ENCODE assay signal across 11 cellular contexts in the genomic region with DNA sequence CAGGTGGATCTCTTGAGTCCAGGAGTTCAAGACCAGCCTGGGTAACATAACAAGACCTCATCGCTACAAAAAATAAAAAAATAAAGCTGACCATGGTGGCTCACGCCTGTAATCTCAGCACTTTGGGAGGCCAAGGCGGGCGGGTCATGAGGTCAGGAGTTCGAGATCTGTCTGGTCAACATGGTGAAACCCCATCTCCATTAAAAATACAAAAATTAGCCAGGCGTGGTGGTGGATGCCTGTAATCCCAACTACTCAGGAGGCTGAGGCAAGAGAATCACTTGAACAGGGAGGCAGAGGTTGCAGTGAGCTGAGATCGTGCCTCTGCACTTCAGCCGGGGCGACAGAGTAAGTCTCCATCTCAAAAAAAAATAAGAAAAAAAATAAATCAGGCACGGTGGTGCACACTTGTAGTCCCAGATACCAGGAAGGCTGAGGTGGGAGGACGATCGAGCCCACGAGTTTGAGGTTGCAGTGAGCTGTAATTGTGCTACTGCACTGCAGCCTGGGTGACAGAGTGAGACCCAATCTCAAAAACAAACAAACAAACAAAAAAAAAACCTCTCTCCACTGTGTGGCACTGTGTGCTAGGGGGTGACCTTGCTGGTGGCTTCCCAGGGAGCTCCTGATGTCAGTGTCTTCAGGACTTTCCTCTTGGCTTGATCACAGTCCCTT. TPM values are rescaled to one million over a fixed set of nuclear protein-coding genes. Genes with fewer than 3 reads are reported as not detected.
DNase-seq lines count a peak whose midpoint lies in the region; ATAC-seq and TF ChIP-seq lines count a peak whose summit lies in the region.
"Had no signal": no experiment of that assay in that cellular context is flagged by ENCODE, and none has a peak within 500 bp of the region (broad histone marks: within the 10 kb centered on the region; RNA-seq: fewer than 3 reads in every experiment).

No MANE protein-coding gene starts in this region.

- H3K27ac Mint-ChIP-seq in activated CD8-positive, alpha-beta T cell treated with anti-CD3 and anti-CD28 coated beads for 36 hours: peak overlapping the region; percentile 50
- H3K27ac Mint-ChIP-seq in natural killer cell: peak overlapping the region; percentile 19 to 64
- no peak overlapping the region for H3K27ac Mint-ChIP-seq in chondrocyte (ENCODE audit: unreplicated experiment)
- H3K27ac Mint-ChIP-seq: nephron progenitor cell had no signal

- in situ Hi-C loops in KBM-7 (cut with MboI; ENCODE audit: low pct_unique_long_range_greater_than_20kb, low sequenced_read_pairs): no loop called here

- no peaks in the 10 kb centered on the region for H3K9me3 Mint-ChIP-seq in activated CD8-positive, alpha-beta T cell treated with anti-CD3 and anti-CD28 coated beads for 36 hours
- H3K9me3 Mint-ChIP-seq in natural killer cell: no peaks in the 10 kb centered on the region
- no peaks in the 10 kb centered on the region for H3K9me3 Mint-ChIP-seq in chondrocyte (ENCODE audit: low read depth)

- H3K4me3 Mint-ChIP-seq in activated CD8-positive, alpha-beta T cell treated with anti-CD3 and anti-CD28 coated beads for 36 hours: no peak overlapping the region
- H3K4me3 Mint-ChIP-seq in natural killer cell: no peak overlapping the region
- no peak overlapping the region for H3K4me3 Mint-ChIP-seq in chondrocyte (ENCODE audit: unreplicated experiment)
- H3K4me3 Mint-ChIP-seq: nephron progenitor cell had no signal

- peak; percentile 80 for ATAC-seq in activated CD8-positive, alpha-beta T cell treated with anti-CD3 and anti-CD28 coated beads for 36 hours
- ATAC-seq in natural killer cell (peak; percentile 70 to 88 (median 87)), HG02973 (IDR thresholded peaks at IDR 0.05; ENCODE audit: unreplicated experiment) (no peak)

- CTCF ChIA-PET in activated CD8-positive, alpha-beta T cell treated with anti-CD3 and anti-CD28 coated beads for 36 hours (lab: Charles Lee): interaction anchor here (0.8 to 1.9 kb wide), 10 partner anchors 12 to 267 kb away, joined by 3 to 16 read pairs (median 4); a partner anchor contains a TSS

- H3K27me3 Mint-ChIP-seq in activated CD8-positive, alpha-beta T cell treated with anti-CD3 and anti-CD28 coated beads for 36 hours: no peaks in the 10 kb centered on the region
- H3K27me3 Mint-ChIP-seq in natural killer cell (ENCODE audit: low read depth in 2 of 2) (peaks cover 0 to 3% of the 10 kb centered on the region in 2 donors), chondrocyte (ENCODE audit: low read depth) (no peaks in the 10 kb centered on the region)

- no peak for TF ChIP-seq CTCF in activated CD8-positive, alpha-beta T cell treated with anti-CD3 and anti-CD28 coated beads for 36 hours (IDR thresholded peaks at IDR 0.05)
- TF ChIP-seq CTCF in natural killer cell (IDR thresholded peaks at IDR 0.05) (peak; percentile 42), chondrocyte (IDR thresholded peaks at IDR 0.05) (no peak)

- POLR2A ChIA-PET in activated CD8-positive, alpha-beta T cell treated with anti-CD3 and anti-CD28 coated beads for 36 hours (lab: Charles Lee): interaction anchor here (1.2 kb wide), 1 partner anchor 12 kb away, joined by 4 read pairs; no protein-coding TSS in a partner anchor

- H3K36me3 Mint-ChIP-seq in activated CD8-positive, alpha-beta T cell treated with anti-CD3 and anti-CD28 coated beads for 36 hours (ENCODE audit: low read depth): no peaks in the 10 kb centered on the region
- H3K36me3 Mint-ChIP-seq in natural killer cell: no peaks in the 10 kb centered on the region
- H3K36me3 Mint-ChIP-seq in chondrocyte (ENCODE audit: low read depth): no peaks in the 10 kb centered on the region

- intact Hi-C loops in activated CD8-positive, alpha-beta T cell treated with anti-CD3 and anti-CD28 coated beads for 36 hours (cut with micrococcal nuclease): no loop called here
- intact Hi-C loops in natural killer cell (cut with micrococcal nuclease): no loop called here

- H3K4me1 Mint-ChIP-seq in activated CD8-positive, alpha-beta T cell treated with anti-CD3 and anti-CD28 coated beads for 36 hours (ENCODE audit: low read depth): peaks cover 26% of the 10 kb centered on the region
- H3K4me1 Mint-ChIP-seq in natural killer cell: peaks cover 13 to 14% of the 10 kb centered on the region in 2 donors
- H3K4me1 Mint-ChIP-seq in chondrocyte (ENCODE audit: low read depth): no peaks in the 10 kb centered on the region

- DNase-seq in SIG-M5 treated with dmso at 0.1 percent for 504 hours (lab: John Stamatoyannopoulos, UW; ENCODE audit: unreplicated experiment): peak; percentile 21
- no peak for DNase-seq in SIG-M5 (lab: John Stamatoyannopoulos, UW)
- peak; percentile 63 for DNase-seq in KBM-7
- DNase-seq in activated CD8-positive, alpha-beta T cell treated with anti-CD3 and anti-CD28 coated beads for 36 hours: peak; percentile 43
- no peak for DNase-seq in natural killer cell
- no peak for DNase-seq in DMS 273 treated with DMSO at 0.1 percent for 48 hours (lab: John Stamatoyannopoulos, UW)
- no peak for DNase-seq in chondrocyte (ENCODE audit: low spot score)
- DNase-seq: NCI-H146, nephron progenitor cell had no signal

RNA-seq across cellular contexts. Expression of a gene that starts 19.8 kb away (rescaled TPM):
- total RNA-seq in activated CD8-positive, alpha-beta T cell treated with anti-CD3 and anti-CD28 coated beads for 36 hours: 10 to 100 TPM; 57.6 to 60.1 TPM
- total RNA-seq in natural killer cell: 10 to 100 TPM; 45.2 to 55.7 (median 50.9) TPM
- total RNA-seq in chondrocyte: 40.9 to 42.0 TPM (median 41.9 TPM) in 3 replicates

RNA-seq across cellular contexts. Expression of a gene that starts 29.5 kb away (rescaled TPM):
- 1 to 10 TPM; 4.5 to 5.7 TPM for total RNA-seq in activated CD8-positive, alpha-beta T cell treated with anti-CD3 and anti-CD28 coated beads for 36 hours
- total RNA-seq in natural killer cell (10 to 100 TPM in 1 of 3 donors, 1 to 10 TPM in 2; 5.3 to 14.7 (median 9.1) TPM), chondrocyte (1.9 to 3.2 TPM (median 2.2 TPM) in 3 replicates)
- total RNA-seq: H4 had no signal

RNA-seq across cellular contexts. Expression of a gene that starts 40.6 kb away (rescaled TPM):
- total RNA-seq in activated CD8-positive, alpha-beta T cell treated with anti-CD3 and anti-CD28 coated beads for 36 hours: 1,000 to 10,000 TPM; 1,130 to 1,151 TPM
- total RNA-seq in natural killer cell: 100 to 1,000 TPM; 699 to 926 (median 829) TPM
- 2.2 to 3.0 TPM (median 2.9 TPM) in 3 replicates for total RNA-seq in chondrocyte

RNA-seq across cellular contexts. Expression of a gene that starts 46.8 kb away (rescaled TPM):
- 10 to 100 TPM; 17.7 to 19.5 TPM for total RNA-seq in activated CD8-positive, alpha-beta T cell treated with anti-CD3 and anti-CD28 coated beads for 36 hours
- total RNA-seq in natural killer cell (100 to 1,000 TPM; 148 to 177 (median 160) TPM), chondrocyte (23.3 to 31.9 TPM (median 28.1 TPM) in 3 replicates)

RNA-seq across cellular contexts. Expression of a gene that starts 50.7 kb away (rescaled TPM):
- 100 to 1,000 TPM; 248 to 254 TPM for total RNA-seq in activated CD8-positive, alpha-beta T cell treated with anti-CD3 and anti-CD28 coated beads for 36 hours
- 10 to 100 TPM; 63.0 to 94.3 (median 70.6) TPM for total RNA-seq in natural killer cell
- 86.5 to 101 TPM (median 97.5 TPM) in 3 replicates for total RNA-seq in chondrocyte

Comparison
In these comparisons a context has a peak if more than half of its experiments do, and no peak if none do; other contexts are left out.
1. DNase-seq: peak in SIG-M5 treated with dmso at 0.1 percent for 504 hours (single experiment), KBM-7 (single experiment) and activated CD8-positive, alpha-beta T cell treated with anti-CD3 and anti-CD28 coated beads for 36 hours (single experiment); none in SIG-M5 (single experiment), natural killer cell (single experiment), DMS 273 treated with DMSO at 0.1 percent for 48 hours (single experiment) and chondrocyte (single experiment).
2. RNA of a gene that starts 40.6 kb away (total RNA-seq): 1,130 to 1,151 TPM in activated CD8-positive, alpha-beta T cell treated with anti-CD3 and anti-CD28 coated beads for 36 hours and 699 to 926 TPM in natural killer cell; 2.2 to 3.0 TPM in chondrocyte; every median in the first group is over 100 times any median in the second.